Comparison of ENCODE assay signal across 1 cellular context in the genomic region with DNA sequence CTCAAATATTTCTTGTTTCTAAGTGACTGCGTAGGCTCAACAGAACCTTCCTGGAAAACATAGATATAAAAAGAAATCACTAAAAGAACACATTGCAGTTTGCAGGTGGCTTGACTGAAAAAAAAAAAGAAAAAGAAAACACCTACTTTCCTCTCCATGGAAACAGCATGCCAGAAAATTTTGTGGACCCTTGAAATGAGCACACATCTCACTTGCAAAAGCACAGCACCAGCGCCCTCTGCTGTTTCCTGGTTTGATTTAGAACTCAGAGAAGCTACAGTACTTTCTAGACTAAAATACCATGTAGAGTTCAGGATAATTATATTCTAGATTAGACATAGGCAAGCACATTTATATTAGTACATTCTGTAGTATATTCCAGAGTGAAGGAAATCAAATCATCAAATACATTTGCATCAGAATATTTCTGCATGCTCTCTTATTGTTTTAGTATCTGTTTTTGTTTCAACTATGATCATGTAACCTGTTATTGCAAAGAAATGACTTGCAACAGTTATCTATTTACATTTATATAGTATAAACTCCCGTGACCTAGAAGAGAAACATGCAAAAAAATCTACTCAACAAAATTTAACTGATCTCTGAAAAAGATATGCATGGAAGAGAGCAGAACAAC.
TF ChIP-seq lines count a peak whose summit lies in the region.

No MANE protein-coding gene starts in this region.

TF ChIP-seq in Ishikawa, 13 proteins besides CTCF, POLR2A, EP300 and RAD21 (continued from another document):
- no peak for TF ChIP-seq EGR1 (IDR thresholded peaks at IDR 0.05)
- no peak for TF ChIP-seq FOXM1 (IDR thresholded peaks at IDR 0.05; ENCODE audit: borderline replicate concordance, low read depth)
- TF ChIP-seq CREB1 (IDR thresholded peaks at IDR 0.05; ENCODE audit: low read depth) = no peak
- TF ChIP-seq, protein P1, sequence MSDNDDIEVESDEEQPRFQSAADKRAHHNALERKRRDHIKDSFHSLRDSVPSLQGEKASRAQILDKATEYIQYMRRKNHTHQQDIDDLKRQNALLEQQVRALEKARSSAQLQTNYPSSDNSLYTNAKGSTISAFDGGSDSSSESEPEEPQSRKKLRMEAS (IDR thresholded peaks at IDR 0.05) = 0 out of 2 replicates have a peak, but pooled peaks have one; percentile 16
- 0 out of 2 replicates have a peak, but pooled peaks have one; percentile 10 for TF ChIP-seq TEAD4 (IDR thresholded peaks at IDR 0.05)
- no peak for TF ChIP-seq NFIC (IDR thresholded peaks at IDR 0.05)
